ENCODE assay signal across 7 cellular contexts in genomic region chr1:209823143-209824041, GRCh38. TPM values are rescaled to one million over a fixed set of nuclear protein-coding genes. Genes with fewer than 3 reads are reported as not detected.
DNase-seq lines count a peak whose midpoint lies in the region; ATAC-seq and TF ChIP-seq lines count a peak whose summit lies in the region.

No MANE protein-coding gene starts in this region.

- peak; percentile 75 for DNase-seq in EH (ENCODE audit: low read depth)
- DNase-seq in NCI-H2081 treated with DMSO at 0.1 percent for 48 hours (lab: John Stamatoyannopoulos, UW), result peak; percentile 70
- DNase-seq in germinal center (ENCODE audit: low spot score), result peak; percentile 50
- DNase-seq in sigmoid colon, result no peak
- DNase-seq in NCI-H1048 (lab: John Stamatoyannopoulos, UW), result no peak

- no peak for TF ChIP-seq EP300 in sigmoid colon (IDR thresholded peaks at IDR 0.05)

- H3K9me3 ChIP-seq in sigmoid colon, result no peaks in the 10 kb centered on the region

- TF ChIP-seq CTCF in WI38 (IDR thresholded peaks at IDR 0.05; ENCODE audit: low read depth, low read length) (peak; percentile 47), sigmoid colon (IDR thresholded peaks at IDR 0.05) (peak; percentile 9 to 58 (median 48))

- H3K4me3 ChIP-seq in WI38 (ENCODE audit: low read depth, low read length) (peak overlapping the region; percentile 35), sigmoid colon (no peak overlapping the region)

- H3K36me3 ChIP-seq in sigmoid colon, result no peaks in the 10 kb centered on the region

- peak; percentile 39 for ATAC-seq in GM21619 (IDR thresholded peaks at IDR 0.05; ENCODE audit: unreplicated experiment)

- WGBS in sigmoid colon, 2 donors, result 11 to 38% methylated on average over 12 of the region's 12 CpGs

- intact Hi-C loops in sigmoid colon (cut with DNase I), result loop anchor here (10.0 kb wide), 1 partner anchor 59 kb away; no protein-coding TSS in a partner anchor

- no peak overlapping the region for H3K27ac ChIP-seq in sigmoid colon

- no peak for TF ChIP-seq POLR2A in sigmoid colon (IDR thresholded peaks at IDR 0.05)

- peaks cover 0 to 6% (median 0%) of the 10 kb centered on the region in 4 donors for H3K4me1 ChIP-seq in sigmoid colon

- no peaks in the 10 kb centered on the region for H3K27me3 ChIP-seq in sigmoid colon

RNA-seq across cellular contexts. Expression of gene UTP25, which starts 4.4 kb away (rescaled TPM):
- 1 to 10 TPM; 5.7 to 8.6 (median 6.9) TPM for total RNA-seq in sigmoid colon
- 1 to 10 TPM; 1.2 to 3.7 (median 1.6) TPM for polyA plus RNA-seq in sigmoid colon

RNA-seq across cellular contexts. Expression of gene IRF6, which starts 17.4 kb away (rescaled TPM):
- total RNA-seq in sigmoid colon, result 1 to 10 TPM in 1 of 4 donors, under 1 TPM in 3; 0.28 to 1.1 (median 0.37) TPM
- 10 to 100 TPM; 29.0 to 58.5 (median 51.1) TPM for polyA plus RNA-seq in sigmoid colon

RNA-seq across cellular contexts. Expression of gene C1orf74, which starts 39.0 kb away (rescaled TPM):
- total RNA-seq in sigmoid colon, result 1 to 10 TPM in 1 of 4 donors, under 1 TPM in 3; 0.28 to 1.4 (median 0.60) TPM
- polyA plus RNA-seq in sigmoid colon, result 1 to 10 TPM; 1.2 to 1.8 (median 1.4) TPM

Comparison
In these comparisons a context has a peak if more than half of its experiments do, and no peak if none do; other contexts are left out.
1. DNase-seq: peak in EH (single experiment), NCI-H2081 treated with DMSO at 0.1 percent for 48 hours (single experiment) and germinal center (single experiment); none in sigmoid colon (single experiment) and NCI-H1048 (single experiment).